ENCODE assay signal across 35 cellular contexts in the genomic region with DNA sequence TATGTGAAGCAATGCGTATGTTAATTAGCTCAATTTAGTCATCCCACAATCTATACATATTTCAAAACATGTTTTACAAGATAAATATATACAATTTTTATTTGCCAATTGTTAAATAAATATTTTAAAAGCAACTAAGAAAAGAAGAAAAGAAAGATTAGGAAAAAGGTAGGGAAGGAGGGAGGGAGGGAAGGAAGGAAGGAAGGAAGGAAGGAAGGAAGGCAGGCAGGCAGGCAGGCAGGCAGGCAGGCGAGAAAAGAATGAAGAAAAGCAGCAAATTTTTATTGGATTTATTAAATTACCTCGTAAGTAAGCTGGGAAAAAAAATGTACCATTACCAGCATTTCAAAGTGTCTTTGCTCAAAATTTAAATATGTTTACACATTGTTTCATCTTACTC. TPM values are rescaled to one million over a fixed set of nuclear protein-coding genes. Genes with fewer than 3 reads are reported as not detected.
"Had no signal": no experiment of that assay in that cellular context is flagged by ENCODE, and none has a peak within 500 bp of the region (broad histone marks: within the 10 kb centered on the region; RNA-seq: fewer than 3 reads in every experiment).

No MANE protein-coding gene starts in this region.

- H3K9me3 ChIP-seq: adrenal gland, body of pancreas, breast epithelium had no signal

- H3K4me3 ChIP-seq: adrenal gland, body of pancreas, breast epithelium had no signal

- H3K27me3 ChIP-seq: adrenal gland, body of pancreas, brain microvascular endothelial cell, breast epithelium had no signal

- DNase-seq: activated B cell treated with CpG ODN at 0.5 μM for 24 hours; activated CD4-positive, alpha-beta memory T cell treated with anti-CD3 and anti-CD28 coated beads for 36 hours; activated CD4-positive, alpha-beta T cell treated with anti-CD3 and anti-CD28 coated beads for 4 hours; activated CD4-positive, alpha-beta T cell treated with anti-CD3 and anti-CD28 coated beads, Interleukin-2, amount 10 ng/mL, durations not matched to agents 24 days and 14 days; activated CD4-positive, alpha-beta T cell treated with anti-CD3 and anti-CD28 coated beads, Interleukin-2, amount 50 U/mL, for 1 hour; activated CD4-positive, alpha-beta T cell treated with anti-CD3 and anti-CD28 coated beads, Interleukin-2, amount 50 U/mL, for 4 hours; activated CD4-positive, CD25-positive, alpha-beta regulatory T cell treated with anti-CD3 and anti-CD28 coated beads, Interleukin-2, amount 50 U/mL, for 72 hours; activated CD8-positive, alpha-beta memory T cell treated with anti-CD3 and anti-CD28 coated beads, Interleukin-2, amount 50 U/mL, for 4 hours; activated CD8-positive, alpha-beta T cell treated with anti-CD3 and anti-CD28 coated beads for 36 hours; activated effector memory CD4-positive, alpha-beta T cell treated with anti-CD3 and anti-CD28 coated beads, Interleukin-2, amount 50 U/mL, for 16 hours; activated gamma-delta T cell treated with Interleukin-2 at 50 U/mL for 16 hours; activated naive CD4-positive, alpha-beta T cell; activated naive CD4-positive, alpha-beta T cell treated with anti-CD3 and anti-CD28 coated beads for 36 hours; activated naive CD4-positive, alpha-beta T cell treated with anti-CD3 and anti-CD28 coated beads, Interleukin-2, amount 50 U/mL, for 16 hours; activated naive CD8-positive, alpha-beta T cell treated with anti-CD3 and anti-CD28 coated beads for 36 hours; activated T-cell treated with anti-CD3 and anti-CD28 coated beads for 4 hours; activated T-cell treated with anti-CD3 and anti-CD28 coated beads, Interleukin-2, amount 50 U/mL, for 1 hour; activated T-cell treated with anti-CD3 and anti-CD28 coated beads, Interleukin-2, amount 50 U/mL, for 4 hours; activated T-cell treated with anti-CD3 and anti-CD28 coated beads, Interleukin-2, amount 50 U/mL, for 72 hours; adrenal gland; amniotic stem cell; aorta; body of pancreas; brain microvascular endothelial cell; central memory CD4-positive, alpha-beta T cell; T-helper 2 cell; T-helper 9 cell had no signal

- H3K4me1 ChIP-seq: adrenal gland, body of pancreas, breast epithelium had no signal

- H3K27ac ChIP-seq: adrenal gland, body of pancreas, brain microvascular endothelial cell, breast epithelium, VCaP had no signal

- FAIRE-seq: astrocyte, TTC549 had no signal

- ATAC-seq: activated CD8-positive, alpha-beta T cell treated with anti-CD3 and anti-CD28 coated beads for 36 hours; activated naive CD4-positive, alpha-beta T cell treated with anti-CD3 and anti-CD28 coated beads, Interleukin-2, amount 50 U/mL, for 72 hours; activated T-cell treated with anti-CD3 and anti-CD28 coated beads, Interleukin-2, amount 50 U/mL, for 4 hours; activated T-cell treated with anti-CD3 and anti-CD28 coated beads, Interleukin-2, amount 50 U/mL, for 72 hours; activated T-helper 17 cell treated with anti-CD3 and anti-CD28 coated beads, Interleukin-2, amount 50 U/mL, for 72 hours; body of pancreas had no signal

- H3K36me3 ChIP-seq: adrenal gland, brain microvascular endothelial cell, breast epithelium had no signal

RNA-seq across cellular contexts. Expression of a gene that starts 30.5 kb away (rescaled TPM):
- total RNA-seq: activated B cell treated with CpG ODN at 0.5 μM for 24 hours; activated CD4-positive, alpha-beta memory T cell treated with anti-CD3 and anti-CD28 coated beads for 36 hours; activated CD4-positive, alpha-beta T cell treated with anti-CD3 and anti-CD28 coated beads, Interleukin-2, amount 10 ng/mL, durations not matched to agents 24 days and 14 days; activated CD8-positive, alpha-beta memory T cell treated with anti-CD3 and anti-CD28 coated beads for 36 hours; activated CD8-positive, alpha-beta T cell treated with anti-CD3 and anti-CD28 coated beads for 36 hours; activated naive CD4-positive, alpha-beta T cell treated with anti-CD3 and anti-CD28 coated beads for 36 hours; activated naive CD4-positive, alpha-beta T cell treated with anti-CD3 and anti-CD28 coated beads, Interleukin-2, amount 50 U/mL, for 72 hours; activated naive CD8-positive, alpha-beta T cell treated with anti-CD3 and anti-CD28 coated beads for 36 hours; activated T-cell treated with anti-CD3 and anti-CD28 coated beads, Interleukin-2, amount 50 U/mL, for 4 hours; activated T-cell treated with anti-CD3 and anti-CD28 coated beads, Interleukin-2, amount 50 U/mL, for 72 hours; activated T-helper 1 cell treated with anti-CD3 and anti-CD28 coated beads, Interleukin-12 subunit alpha, Interleukin-12 subunit beta, Interleukin-2, Interleukin-4 antibody, amounts not matched to agents 30 ng/mL and 10 ng/mL and 1 ng/mL, durations not matched to agents 14 hours and 24 hours and 36 hours; activated T-helper 17 cell treated with anti-CD3 and anti-CD28 coated beads, Interleukin-2, amount 50 U/mL, for 72 hours had no signal
